ENCODE assay signal across 23 cellular contexts in genomic region chr22:40407831-40408717, GRCh38. TPM values are rescaled to one million over a fixed set of nuclear protein-coding genes. Genes with fewer than 3 reads are reported as not detected.
DNase-seq lines count a peak whose midpoint lies in the region; ATAC-seq and TF ChIP-seq lines count a peak whose summit lies in the region.
"Had no signal": no experiment of that assay in that cellular context is flagged by ENCODE, and none has a peak within 500 bp of the region (broad histone marks: within the 10 kb centered on the region; RNA-seq: fewer than 3 reads in every experiment).

No MANE protein-coding gene starts in this region.

- H3K9me3 ChIP-seq in CD4-positive, alpha-beta memory T cell (ENCODE audit: control insufficient read depth in 1 of 2, low read length in 2 of 2), result no peaks in the 10 kb centered on the region
- H3K9me3 ChIP-seq: heart right ventricle, prostate gland had no signal

- DNase-seq in natural killer cell treated with Interleukin-12 subunit alpha and Interleukin-12 subunit beta and Interleukin-15 and Interleukin-18, amount 100 ng/mL, for 72 hours (ENCODE audit: low spot score), result peak; percentile 22
- DNase-seq in natural killer cell (no peak), RWPE1 (ENCODE audit: low spot score) (peak; percentile 24), SHP77 (lab: John Stamatoyannopoulos, UW) (no peak), foreskin melanocyte (no peak)
- DNase-seq in stimulated activated naive B cell treated with anti-CD40 and anti-IgM and Interleukin-4, amounts not matched to agents 10 μg/mL and 1 μg/mL and 100 μg/mL, for 72 hours, result no peak
- DNase-seq in CD4-positive, alpha-beta memory T cell, result no peak
- DNase-seq: amniotic stem cell, DMS53, GF-D8, heart right ventricle, left colon, NCI-H1092 treated with DMSO at 0.1 percent for 48 hours, NCI-H2081 treated with DMSO at 0.1 percent for 48 hours, NCI-H446, nephron progenitor cell, OCI-M1, SIG-M5 had no signal

- H3K27ac ChIP-seq in RWPE1, result peak overlapping the region; percentile 65
- H3K27ac ChIP-seq in CD4-positive, alpha-beta memory T cell (ENCODE audit: low read depth, low read length), result no peak overlapping the region
- H3K27ac ChIP-seq: heart right ventricle, prostate gland had no signal

- H3K9me3 Mint-ChIP-seq in natural killer cell treated with Interleukin-12 subunit alpha and Interleukin-12 subunit beta and Interleukin-15 and Interleukin-18, amount 100 ng/mL, for 72 hours, result no peaks in the 10 kb centered on the region
- no peaks in the 10 kb centered on the region for H3K9me3 Mint-ChIP-seq in natural killer cell
- no peaks in the 10 kb centered on the region for H3K9me3 Mint-ChIP-seq in stimulated activated naive B cell treated with anti-CD40 and anti-IgM and Interleukin-4, amounts not matched to agents 10 μg/mL and 1 μg/mL and 100 μg/mL, for 72 hours
- H3K9me3 Mint-ChIP-seq in CD4-positive, alpha-beta memory T cell, result peaks cover 0 to 2% (median 0%) of the 10 kb centered on the region in 8 donors
- H3K9me3 Mint-ChIP-seq: activated T-helper 2 cell treated with anti-CD3 and anti-CD28 coated beads, Interferon-gamma antibody, Interleukin-2, Interleukin-4, amounts not matched to agents 10 μg/mL and 5 μg/mL and 100 μg/mL, durations not matched to agents 14 hours and 24 hours and 36 hours; mesothelial cell of epicardium; nephron progenitor cell had no signal

- peaks cover 11% of the 10 kb centered on the region for H3K36me3 Mint-ChIP-seq in natural killer cell treated with Interleukin-12 subunit alpha and Interleukin-12 subunit beta and Interleukin-15 and Interleukin-18, amount 100 ng/mL, for 72 hours
- peaks cover 7% of the 10 kb centered on the region for H3K36me3 Mint-ChIP-seq in natural killer cell
- peaks cover 42 to 68% of the 10 kb centered on the region in 2 donors for H3K36me3 Mint-ChIP-seq in stimulated activated naive B cell treated with anti-CD40 and anti-IgM and Interleukin-4, amounts not matched to agents 10 μg/mL and 1 μg/mL and 100 μg/mL, for 72 hours
- H3K36me3 Mint-ChIP-seq in CD4-positive, alpha-beta memory T cell, result peaks cover 18 to 69% of the 10 kb centered on the region in 2 donors

- H3K27ac Mint-ChIP-seq in natural killer cell treated with Interleukin-12 subunit alpha and Interleukin-12 subunit beta and Interleukin-15 and Interleukin-18, amount 100 ng/mL, for 72 hours, result no peak overlapping the region
- H3K27ac Mint-ChIP-seq in natural killer cell, result no peak overlapping the region
- peak overlapping the region; percentile 82 for H3K27ac Mint-ChIP-seq in stimulated activated naive B cell treated with anti-CD40 and anti-IgM and Interleukin-4, amounts not matched to agents 10 μg/mL and 1 μg/mL and 100 μg/mL, for 72 hours
- peak overlapping the region in 1 of 7 donors; percentile 8 for H3K27ac Mint-ChIP-seq in CD4-positive, alpha-beta memory T cell
- H3K27ac Mint-ChIP-seq: activated T-helper 2 cell treated with anti-CD3 and anti-CD28 coated beads, Interferon-gamma antibody, Interleukin-2, Interleukin-4, amounts not matched to agents 10 μg/mL and 5 μg/mL and 100 μg/mL, durations not matched to agents 14 hours and 24 hours and 36 hours; nephron progenitor cell had no signal

- H3K27me3 ChIP-seq in CD4-positive, alpha-beta memory T cell (ENCODE audit: insufficient read depth, low read length), result no peaks in the 10 kb centered on the region
- H3K27me3 ChIP-seq: cardiac muscle cell, heart right ventricle had no signal

- H3K4me1 ChIP-seq in CD4-positive, alpha-beta memory T cell (ENCODE audit: insufficient read depth, low read length), result peaks cover 12% of the 10 kb centered on the region
- H3K4me1 ChIP-seq: prostate gland had no signal

- H3K36me3 ChIP-seq in CD4-positive, alpha-beta memory T cell (ENCODE audit: insufficient read depth, low read length), result peaks cover 64% of the 10 kb centered on the region

- intact Hi-C loops in natural killer cell (cut with micrococcal nuclease), result no loop called here
- intact Hi-C loops in CD4-positive, alpha-beta memory T cell (cut with micrococcal nuclease), result no loop called here

- no peaks in the 10 kb centered on the region for H3K27me3 Mint-ChIP-seq in natural killer cell treated with Interleukin-12 subunit alpha and Interleukin-12 subunit beta and Interleukin-15 and Interleukin-18, amount 100 ng/mL, for 72 hours
- H3K27me3 Mint-ChIP-seq in natural killer cell (ENCODE audit: low read depth in 2 of 2), result no peaks in the 10 kb centered on the region
- no peaks in the 10 kb centered on the region for H3K27me3 Mint-ChIP-seq in stimulated activated naive B cell treated with anti-CD40 and anti-IgM and Interleukin-4, amounts not matched to agents 10 μg/mL and 1 μg/mL and 100 μg/mL, for 72 hours
- H3K27me3 Mint-ChIP-seq in CD4-positive, alpha-beta memory T cell, result no peaks in the 10 kb centered on the region

- POLR2A ChIA-PET in RWPE1 (lab: Yijun Ruan, JAX; ENCODE audit: low non-redundant PET), result interaction anchor here (0.6 kb wide), 2 partner anchors 7 to 1206 kb away, joined by 3 to 7 read pairs; no protein-coding TSS in a partner anchor
- POLR2A ChIA-PET in CD4-positive, alpha-beta memory T cell (lab: Charles Lee; ENCODE audit: partially characterized antibody), result interaction anchor here (1.0 kb wide), 1 partner anchor 7 kb away, joined by 4 read pairs; no protein-coding TSS in a partner anchor

- H3K4me3 Mint-ChIP-seq in natural killer cell treated with Interleukin-12 subunit alpha and Interleukin-12 subunit beta and Interleukin-15 and Interleukin-18, amount 100 ng/mL, for 72 hours, result no peak overlapping the region
- no peak overlapping the region for H3K4me3 Mint-ChIP-seq in natural killer cell
- no peak overlapping the region for H3K4me3 Mint-ChIP-seq in stimulated activated naive B cell treated with anti-CD40 and anti-IgM and Interleukin-4, amounts not matched to agents 10 μg/mL and 1 μg/mL and 100 μg/mL, for 72 hours
- H3K4me3 Mint-ChIP-seq in CD4-positive, alpha-beta memory T cell, result no peak overlapping the region
- H3K4me3 Mint-ChIP-seq: mesothelial cell of epicardium, nephron progenitor cell had no signal

- H3K4me3 ChIP-seq in CD4-positive, alpha-beta memory T cell (ENCODE audit: low read length in 2 of 2), result no peak overlapping the region
- H3K4me3 ChIP-seq: cardiac muscle cell, heart right ventricle, prostate gland had no signal

- CTCF ChIA-PET in RWPE1 (lab: Yijun Ruan, JAX), result no interaction called here
- CTCF ChIA-PET in CD4-positive, alpha-beta memory T cell (lab: Charles Lee; ENCODE audit: partially characterized antibody), result interaction anchor here (0.6 to 1.6 kb wide), 3 partner anchors 23 to 402 kb away, joined by 3 to 5 read pairs (median 3); no protein-coding TSS in a partner anchor

- peaks cover 15 to 20% of the 10 kb centered on the region in 2 donors for H3K4me1 Mint-ChIP-seq in natural killer cell treated with Interleukin-12 subunit alpha and Interleukin-12 subunit beta and Interleukin-15 and Interleukin-18, amount 100 ng/mL, for 72 hours (ENCODE audit: low read depth in 2 of 2)
- H3K4me1 Mint-ChIP-seq in natural killer cell, result peaks cover 14 to 18% of the 10 kb centered on the region in 2 donors
- peaks cover 21 to 49% of the 10 kb centered on the region in 2 donors for H3K4me1 Mint-ChIP-seq in stimulated activated naive B cell treated with anti-CD40 and anti-IgM and Interleukin-4, amounts not matched to agents 10 μg/mL and 1 μg/mL and 100 μg/mL, for 72 hours
- peaks cover 11 to 28% (median 20%) of the 10 kb centered on the region in 4 donors for H3K4me1 Mint-ChIP-seq in CD4-positive, alpha-beta memory T cell
- H3K4me1 Mint-ChIP-seq: mesothelial cell of epicardium, nephron progenitor cell had no signal

- TF ChIP-seq CTCF in natural killer cell (IDR thresholded peaks at IDR 0.05) (no peak), RWPE1 (conservative IDR thresholded peaks at IDR 0.05; ENCODE audit: low read depth) (no peak)

- no peak for ATAC-seq in natural killer cell treated with Interleukin-12 subunit alpha and Interleukin-12 subunit beta and Interleukin-15 and Interleukin-18, amount 100 ng/mL, for 72 hours
- ATAC-seq in natural killer cell, result no peak
- peak; percentile 18 for ATAC-seq in esophagus mucosa
- no peak for ATAC-seq in stimulated activated naive B cell treated with anti-CD40 and anti-IgM and Interleukin-4, amounts not matched to agents 10 μg/mL and 1 μg/mL and 100 μg/mL, for 72 hours (replicated peaks)
- ATAC-seq: left colon had no signal

RNA-seq across cellular contexts. Expression of gene SGSM3, which starts 37.7 kb away (rescaled TPM):
- 10 to 100 TPM; 59.2 to 74.7 TPM for total RNA-seq in natural killer cell treated with Interleukin-12 subunit alpha and Interleukin-12 subunit beta and Interleukin-15 and Interleukin-18, amount 100 ng/mL, for 72 hours
- total RNA-seq in natural killer cell (10 to 100 TPM; 74.4 to 93.2 (median 76.3) TPM), esophagus mucosa (32.2 TPM)
- total RNA-seq in CD4-positive, alpha-beta memory T cell, result 10 to 100 TPM; 87.5 to 90.0 TPM
- polyA plus RNA-seq in CD4-positive, alpha-beta memory T cell, result 10 to 100 TPM; 30.5 to 58.2 TPM

Comparison
In these comparisons a context has a peak if more than half of its experiments do, and no peak if none do; other contexts are left out.
1. DNase-seq: peak in natural killer cell treated with Interleukin-12 subunit alpha and Interleukin-12 subunit beta and Interleukin-15 and Interleukin-18, amount 100 ng/mL, for 72 hours (single experiment) and RWPE1 (single experiment); none in natural killer cell (single experiment), stimulated activated naive B cell treated with anti-CD40 and anti-IgM and Interleukin-4, amounts not matched to agents 10 μg/mL and 1 μg/mL and 100 μg/mL, for 72 hours (single experiment), SHP77 (0 of 2), CD4-positive, alpha-beta memory T cell (0 of 5) and foreskin melanocyte (single experiment).